In the genomic region with DNA sequence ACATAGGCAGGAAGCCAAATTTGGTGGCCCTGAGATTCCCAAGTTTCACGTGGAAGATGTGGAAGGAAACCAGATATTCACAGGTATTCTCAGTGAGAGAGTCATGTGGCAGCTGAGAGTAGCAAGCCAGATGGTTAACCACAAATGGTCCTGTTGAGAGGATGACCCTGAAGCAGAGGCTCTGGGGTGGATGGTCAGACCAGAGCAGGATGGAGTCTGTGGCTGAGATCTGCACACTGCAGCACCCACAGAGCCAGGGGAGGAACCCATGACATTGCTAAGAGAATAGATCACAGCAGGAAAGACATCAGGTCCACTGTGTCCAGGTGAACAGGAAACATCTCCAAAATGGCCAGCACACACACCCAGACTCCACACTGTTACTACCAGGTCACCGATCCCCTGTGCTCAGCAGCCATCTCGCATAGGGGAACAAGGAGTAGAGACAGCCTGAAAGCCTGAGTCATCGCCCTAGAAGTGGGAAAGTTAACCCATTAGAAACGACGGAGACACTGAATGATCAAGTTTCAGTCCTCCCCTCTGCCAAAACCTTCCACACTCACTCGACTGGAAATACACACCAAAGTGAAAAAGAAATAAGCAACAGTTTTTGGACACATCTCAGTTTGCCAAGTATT, we compare ENCODE assay signal across 13 cellular contexts.
DNase-seq lines count a peak whose midpoint lies in the region; ATAC-seq and TF ChIP-seq lines count a peak whose summit lies in the region.
"Had no signal": no experiment of that assay in that cellular context is flagged by ENCODE, and none has a peak within 500 bp of the region (broad histone marks: within the 10 kb centered on the region; RNA-seq: fewer than 3 reads in every experiment).

No MANE protein-coding gene starts in this region.

- no peaks in the 10 kb centered on the region for H3K36me3 ChIP-seq in spleen
- H3K36me3 ChIP-seq: upper lobe of right lung had no signal

- H3K4me3 ChIP-seq in GM12865 (ENCODE audit: low read depth, low read length), result no peak overlapping the region
- no peak overlapping the region for H3K4me3 ChIP-seq in spleen
- H3K4me3 ChIP-seq: upper lobe of right lung had no signal

- peaks cover 4% of the 10 kb centered on the region for H3K9me3 Mint-ChIP-seq in progenitor cell of endocrine pancreas (ENCODE audit: low read depth)
- H3K9me3 Mint-ChIP-seq: neural crest cell had no signal

- H3K36me3 Mint-ChIP-seq in progenitor cell of endocrine pancreas (ENCODE audit: insufficient read depth), result no peaks in the 10 kb centered on the region

- H3K27me3 ChIP-seq in spleen (replicated peaks in 1 of 7), result no peaks in the 10 kb centered on the region
- H3K27me3 ChIP-seq: upper lobe of right lung had no signal

- no peaks in the 10 kb centered on the region for H3K4me1 ChIP-seq in spleen
- H3K4me1 ChIP-seq: upper lobe of right lung had no signal

- TF ChIP-seq CTCF in GM12865 (IDR thresholded peaks at IDR 0.05; ENCODE audit: insufficient read depth, low read depth, low read length, missing control alignments) (no peak), spleen (IDR thresholded peaks at IDR 0.05 in 8 of 11, conservative IDR thresholded peaks at IDR 0.05 in 3 of 11) (no peak), progenitor cell of endocrine pancreas (IDR thresholded peaks at IDR 0.05; ENCODE audit: unreplicated experiment) (no peak)

- H3K9me3 ChIP-seq in spleen, result no peaks in the 10 kb centered on the region
- H3K9me3 ChIP-seq: upper lobe of right lung had no signal

- DNase-seq in GM12865 (ENCODE audit: low read depth), result peak; percentile 55
- peak; percentile 47 for DNase-seq in OCI-M1 (lab: John Stamatoyannopoulos, UW)
- no peak for DNase-seq in spleen
- no peak for DNase-seq in progenitor cell of endocrine pancreas (ENCODE audit: low spot score, unreplicated experiment)
- no peak for DNase-seq in C1 segment of cervical spinal cord (lab: John Stamatoyannopoulos, UW)
- no peak for DNase-seq in cardiac septum (ENCODE audit: low spot score)
- DNase-seq: CD4-positive, alpha-beta T cell; SW 1271; upper lobe of right lung had no signal

- H3K27ac Mint-ChIP-seq in progenitor cell of endocrine pancreas, result no peak overlapping the region
- H3K27ac Mint-ChIP-seq: CD4-positive, alpha-beta T cell had no signal

- H3K4me1 Mint-ChIP-seq in progenitor cell of endocrine pancreas (ENCODE audit: low read depth), result no peaks in the 10 kb centered on the region
- H3K4me1 Mint-ChIP-seq: neural crest cell had no signal

- no peak overlapping the region for H3K4me3 Mint-ChIP-seq in progenitor cell of endocrine pancreas (ENCODE audit: low read depth)
- H3K4me3 Mint-ChIP-seq: CD4-positive, alpha-beta T cell; neural crest cell had no signal

- 57 to 66% (median 61%) methylated on average over 7 of the region's 7 CpGs for WGBS in spleen, 5 donors

- intact Hi-C loops in spleen (cut with DNase I; ENCODE audit: low total_unique reads) (no loop called here), cardiac septum (cut with DNase I) (no loop called here)

- ATAC-seq in GM19372 (IDR thresholded peaks at IDR 0.05; ENCODE audit: low read depth, unreplicated experiment) (peak; percentile 80), HG02943 (IDR thresholded peaks at IDR 0.05; ENCODE audit: low read depth, unreplicated experiment) (peak; percentile 68)
- ATAC-seq: esophagus mucosa, upper lobe of right lung had no signal

- no peaks in the 10 kb centered on the region for H3K27me3 Mint-ChIP-seq in progenitor cell of endocrine pancreas

- H3K27ac ChIP-seq in spleen, result no peak overlapping the region
- H3K27ac ChIP-seq: upper lobe of right lung had no signal

- no peak for TF ChIP-seq POLR2A in spleen (IDR thresholded peaks at IDR 0.05)

Comparison
In these comparisons a context has a peak if more than half of its experiments do, and no peak if none do; other contexts are left out.
1. DNase-seq: peak in GM12865 (single experiment) and OCI-M1 (single experiment); none in spleen (single experiment), progenitor cell of endocrine pancreas (single experiment), C1 segment of cervical spinal cord (0 of 14) and cardiac septum (single experiment).